ENCODE assay signal across 1 cellular context in the genomic region with DNA sequence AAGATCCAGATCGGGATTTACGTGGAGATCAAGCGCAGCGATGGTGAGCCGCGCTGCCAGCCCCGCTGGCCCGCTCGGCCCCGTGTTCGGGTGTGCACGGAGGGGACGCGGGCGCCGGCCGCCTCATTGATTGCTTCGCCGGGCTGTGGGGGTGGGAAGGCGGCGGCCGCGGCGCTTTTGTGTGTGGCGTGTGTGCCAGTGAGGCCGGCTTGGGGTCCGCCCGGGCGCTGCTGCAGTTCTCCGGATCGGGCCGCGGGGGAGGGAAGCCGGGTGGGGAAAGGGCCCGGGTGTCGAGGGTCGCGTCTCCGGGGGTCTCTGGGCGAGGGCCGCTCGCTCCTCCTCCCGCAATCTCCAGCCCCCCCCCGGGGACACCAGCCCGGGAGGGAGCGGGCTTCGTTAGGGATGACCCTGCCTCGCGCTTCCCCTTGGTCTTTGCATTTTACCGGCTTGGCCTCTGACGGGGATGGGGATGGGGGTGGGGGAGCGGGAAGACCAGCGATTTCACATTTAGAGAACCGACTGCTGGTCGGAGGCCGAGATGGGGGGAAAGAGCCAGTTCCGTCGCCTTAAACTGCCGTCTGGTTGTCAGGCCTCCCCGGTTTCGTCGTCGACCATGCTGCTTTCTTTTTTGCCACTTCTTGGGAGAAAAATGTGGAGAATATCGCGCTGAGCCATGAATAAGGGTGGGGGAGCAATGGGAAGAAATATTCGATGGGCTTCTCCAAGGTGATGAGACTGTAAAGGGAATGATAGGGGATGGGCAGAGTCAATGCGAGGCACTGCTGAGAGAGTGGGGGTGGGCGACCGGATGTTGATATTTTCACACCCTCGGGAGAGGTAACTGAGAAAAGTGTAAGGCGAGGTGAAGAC.
TF ChIP-seq lines count a peak whose summit lies in the region.

No MANE protein-coding gene starts in this region.

TF ChIP-seq in H1, 55 proteins besides CTCF, POLR2A, EP300 and RAD21 (continued from another document):
- TF ChIP-seq KDM5A (IDR thresholded peaks at IDR 0.05; ENCODE audit: low read length) (no peak), SIRT6 (IDR thresholded peaks at IDR 0.05; ENCODE audit: low read length) (no peak), CREB1 (IDR thresholded peaks at IDR 0.05) (peak; percentile 57), POLR2AphosphoS5 (IDR thresholded peaks at IDR 0.05; ENCODE audit: low read depth, low read length) (no peak), TBP (IDR thresholded peaks at IDR 0.05; ENCODE audit: low read depth, low read length) (no peak), RFX5 (IDR thresholded peaks at IDR 0.05; ENCODE audit: borderline replicate concordance, low read depth, low read length) (no peak), JUN (IDR thresholded peaks at IDR 0.05; ENCODE audit: low read depth, low read length) (no peak), CBX8 (IDR thresholded peaks at IDR 0.05; ENCODE audit: borderline replicate concordance, low read depth, low read length) (no peak), SAP30 (IDR thresholded peaks at IDR 0.05; ENCODE audit: insufficient read depth, insufficient replicate concordance, low read length) (peak; percentile 86), SIN3A (conservative IDR thresholded peaks at IDR 0.05 in 1 of 2, IDR thresholded peaks at IDR 0.05 in 1 of 2; ENCODE audit: low read depth in 1 of 2, low read length in 2 of 2) (peak in 1 of 2 experiments; percentile 49; a peak in 1 of 4 replicates), NANOG (IDR thresholded peaks at IDR 0.05; ENCODE audit: insufficient read depth, low read depth, low read length, poor library complexity, severe bottlenecking) (no peak), PHF8 (conservative IDR thresholded peaks at IDR 0.05; ENCODE audit: low read depth, low read length) (peak; percentile 51), GABPA (IDR thresholded peaks at IDR 0.05; ENCODE audit: borderline replicate concordance, insufficient read depth, low read length) (no peak), SUZ12 (IDR thresholded peaks at IDR 0.05; ENCODE audit: low read length) (no peak), EGR1 (IDR thresholded peaks at IDR 0.05; ENCODE audit: borderline replicate concordance, low read depth, low read length) (no peak), MAX (IDR thresholded peaks at IDR 0.05) (peak; percentile 68)
